Comparison of ENCODE assay signal across 11 cellular contexts in the genomic region with DNA sequence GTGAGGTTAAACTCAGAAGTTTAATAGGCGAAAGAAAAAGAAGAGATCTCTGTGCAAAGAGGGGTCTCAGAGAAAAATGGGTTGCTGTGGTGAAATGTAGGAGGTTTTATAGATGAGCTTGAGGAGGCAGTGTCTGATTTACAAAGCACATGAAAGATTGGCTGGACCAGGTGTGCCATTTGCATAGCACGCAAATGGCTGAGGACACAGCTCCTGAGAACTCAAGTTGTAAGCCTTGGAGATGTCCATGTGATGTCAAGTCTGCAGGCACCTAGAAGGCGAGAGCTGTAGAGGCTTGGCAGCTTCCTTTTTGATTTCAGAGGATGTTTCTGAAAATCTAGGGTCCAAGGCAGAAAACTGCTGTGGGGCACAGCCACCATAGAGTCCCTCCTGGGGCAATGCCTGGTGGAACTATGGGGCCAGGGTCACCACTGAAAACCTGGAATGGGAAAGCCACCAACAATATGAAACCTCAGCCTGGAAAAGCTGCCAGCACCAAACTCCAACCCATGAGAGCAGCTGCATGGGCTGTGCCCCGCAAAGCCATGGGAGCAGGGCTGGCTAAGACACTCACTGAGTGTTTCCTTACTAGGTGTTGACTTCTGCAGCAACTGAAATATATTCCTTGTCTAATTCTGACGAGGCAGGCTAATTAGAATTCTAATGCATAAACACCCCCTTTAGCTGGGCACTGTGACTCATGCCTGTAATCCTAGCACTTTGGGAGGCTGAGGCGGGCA.
"Had no signal": no experiment of that assay in that cellular context is flagged by ENCODE, and none has a peak within 500 bp of the region (broad histone marks: within the 10 kb centered on the region; RNA-seq: fewer than 3 reads in every experiment).

No MANE protein-coding gene starts in this region.

- ATAC-seq: activated CD4-positive, alpha-beta T cell treated with anti-CD3 and anti-CD28 coated beads for 36 hours; activated T-cell treated with anti-CD3 and anti-CD28 coated beads, Interleukin-2, amount 50 U/mL, for 4 hours; left lobe of liver; right lobe of liver; stimulated activated naive CD8-positive, alpha-beta T cell treated with anti-CD3 and anti-CD28 coated beads, Interleukin-15, amount 100 ng/mL, for 72 hours had no signal

- H3K36me3 ChIP-seq: adrenal gland, right lobe of liver had no signal

- H3K27ac ChIP-seq: hepatocyte, right lobe of liver had no signal

- H3K9me3 ChIP-seq: adrenal gland, right lobe of liver had no signal

- H2AFZ ChIP-seq: hepatocyte had no signal

- DNase-seq: activated CD4-positive, alpha-beta memory T cell treated with anti-CD3 and anti-CD28 coated beads, Interleukin-2, amount 10 ng/mL, durations not matched to agents 7 days and 5 days; activated CD4-positive, alpha-beta T cell treated with anti-CD3 and anti-CD28 coated beads for 36 hours; activated effector memory CD4-positive, alpha-beta T cell treated with Interleukin-2 at 50 U/mL for 16 hours; activated T-cell treated with anti-CD3 and anti-CD28 coated beads, Interleukin-2, amount 50 U/mL, for 4 hours; adrenal gland; right lobe of liver; stimulated activated CD4-positive, alpha-beta T cell treated with anti-CD3 and anti-CD28 coated beads, Interleukin-1b, Interleukin-23, amount 100 ng/mL, for 48 hours; stimulated activated naive CD8-positive, alpha-beta T cell treated with anti-CD3 and anti-CD28 coated beads, Interleukin-15, amount 100 ng/mL, for 72 hours; T-helper 1 cell had no signal

- H3K4me1 ChIP-seq: adrenal gland, right lobe of liver had no signal

- H3K79me2 ChIP-seq: hepatocyte had no signal

- H3K27me3 ChIP-seq: adrenal gland, hepatocyte, right lobe of liver had no signal

- H3K4me3 ChIP-seq: adrenal gland, hepatocyte, right lobe of liver had no signal

- H3K4me2 ChIP-seq: hepatocyte had no signal
